Comparison of ENCODE assay signal across 16 cellular contexts in the genomic region with DNA sequence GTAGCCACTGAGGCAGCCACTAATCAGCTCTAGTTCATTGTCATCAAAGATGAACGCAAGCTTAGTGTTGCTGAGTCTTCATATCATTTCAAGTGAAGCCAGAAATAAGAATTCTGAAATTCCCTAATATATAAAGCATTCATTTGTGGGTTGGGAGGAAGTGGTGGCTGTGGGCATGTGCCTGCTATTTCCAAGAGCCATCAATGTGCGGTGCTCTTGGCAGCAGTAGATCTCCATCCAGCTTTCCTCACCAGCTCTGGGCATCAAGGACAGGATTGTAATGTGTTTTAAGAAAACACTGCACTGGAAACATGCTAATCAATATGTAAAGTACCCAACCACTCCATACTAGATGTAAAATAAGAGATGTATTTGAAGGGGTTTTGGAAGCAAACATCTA.
"Had no signal": no experiment of that assay in that cellular context is flagged by ENCODE, and none has a peak within 500 bp of the region (broad histone marks: within the 10 kb centered on the region; RNA-seq: fewer than 3 reads in every experiment).

No MANE protein-coding gene starts in this region.

- H3K4me1 Mint-ChIP-seq: neural crest cell had no signal

- H3K4me1 ChIP-seq: tibial artery had no signal

- H3K4me3 Mint-ChIP-seq: activated CD8-positive, alpha-beta T cell treated with anti-CD3 and anti-CD28 coated beads for 36 hours; activated naive CD8-positive, alpha-beta T cell treated with anti-CD3 and anti-CD28 coated beads for 36 hours; activated T-cell treated with anti-CD3 and anti-CD28 coated beads, Interleukin-2, amount 50 U/mL, for 72 hours; neural crest cell; T-helper 2 cell treated with Interferon-gamma antibody and Interleukin-4, amounts not matched to agents 5 μg/mL and 100 μg/mL, for 36 hours had no signal

- H3K27ac Mint-ChIP-seq: activated CD8-positive, alpha-beta T cell treated with anti-CD3 and anti-CD28 coated beads for 36 hours; activated naive CD8-positive, alpha-beta T cell treated with anti-CD3 and anti-CD28 coated beads for 36 hours; activated T-cell treated with anti-CD3 and anti-CD28 coated beads, Interleukin-2, amount 50 U/mL, for 72 hours; T-helper 2 cell treated with Interferon-gamma antibody and Interleukin-4, amounts not matched to agents 5 μg/mL and 100 μg/mL, for 36 hours had no signal

- H3K27ac ChIP-seq: heart left ventricle, ovary, tibial artery, vagina had no signal

- H3K9me3 ChIP-seq: ovary, tibial artery, vagina had no signal

- ATAC-seq: activated CD8-positive, alpha-beta T cell treated with anti-CD3 and anti-CD28 coated beads for 36 hours; activated T-cell treated with anti-CD3 and anti-CD28 coated beads, Interleukin-2, amount 50 U/mL, for 72 hours; heart left ventricle; left ventricle myocardium superior had no signal

- DNase-seq: activated CD8-positive, alpha-beta memory T cell treated with anti-CD3 and anti-CD28 coated beads, Interleukin-2, amount 50 U/mL, for 4 hours; activated CD8-positive, alpha-beta T cell treated with anti-CD3 and anti-CD28 coated beads for 36 hours; activated gamma-delta T cell treated with Interleukin-2 at 50 U/mL for 16 hours; activated naive CD8-positive, alpha-beta T cell treated with anti-CD3 and anti-CD28 coated beads for 36 hours; activated T-cell treated with anti-CD3 and anti-CD28 coated beads, Interleukin-2, amount 50 U/mL, for 72 hours; dermis blood vessel endothelial cell; erythroblast; heart left ventricle; kidney; left ventricle myocardium superior; ovary; stimulated activated CD4-positive, alpha-beta T cell treated with anti-CD3 and anti-CD28 coated beads, Interleukin-15, amount 100 ng/mL, for 24 hours; tibial artery had no signal

- H3K4me3 ChIP-seq: heart left ventricle, ovary, tibial artery, vagina had no signal

- H3K36me3 Mint-ChIP-seq: activated naive CD8-positive, alpha-beta T cell treated with anti-CD3 and anti-CD28 coated beads for 36 hours had no signal

- H3K36me3 ChIP-seq: heart left ventricle, ovary, tibial artery, vagina had no signal

- H3K27me3 Mint-ChIP-seq: activated CD8-positive, alpha-beta T cell treated with anti-CD3 and anti-CD28 coated beads for 36 hours; activated naive CD8-positive, alpha-beta T cell treated with anti-CD3 and anti-CD28 coated beads for 36 hours had no signal

- H3K27me3 ChIP-seq: heart left ventricle, ovary, tibial artery, vagina had no signal

- H3K9me3 Mint-ChIP-seq: activated CD8-positive, alpha-beta T cell treated with anti-CD3 and anti-CD28 coated beads for 36 hours; activated naive CD8-positive, alpha-beta T cell treated with anti-CD3 and anti-CD28 coated beads for 36 hours; activated T-cell treated with anti-CD3 and anti-CD28 coated beads, Interleukin-2, amount 50 U/mL, for 72 hours; T-helper 2 cell treated with Interferon-gamma antibody and Interleukin-4, amounts not matched to agents 5 μg/mL and 100 μg/mL, for 36 hours had no signal
